Comparison of ENCODE assay signal across 21 cellular contexts in genomic region chr3:98710008-98710672, GRCh38. TPM values are rescaled to one million over a fixed set of nuclear protein-coding genes. Genes with fewer than 3 reads are reported as not detected.
A peak's percentile ranks its signal among the peaks of the same experiment; 100 is the strongest.
DNase-seq lines count a peak whose midpoint lies in the region; ATAC-seq, FAIRE-seq and TF ChIP-seq lines count a peak whose summit lies in the region.
"Had no signal": no experiment of that assay in that cellular context is flagged by ENCODE, and none has a peak within 500 bp of the region (broad histone marks: within the 10 kb centered on the region; RNA-seq: fewer than 3 reads in every experiment).

No MANE protein-coding gene starts in this region.

- H3K4me3 Mint-ChIP-seq in activated CD4-positive, alpha-beta T cell treated with anti-CD3 and anti-CD28 coated beads for 36 hours, result no peak overlapping the region
- H3K4me3 Mint-ChIP-seq: CD8-positive, alpha-beta T cell had no signal

- H4K20me1 ChIP-seq in MM.1S (ENCODE audit: insufficient read depth, low read length), result no peaks in the 10 kb centered on the region

- H3K27me3 Mint-ChIP-seq in activated CD4-positive, alpha-beta T cell treated with anti-CD3 and anti-CD28 coated beads for 36 hours, result peaks cover 3% of the 10 kb centered on the region

- H3K27me3 ChIP-seq in MM.1S (replicated peaks; ENCODE audit: insufficient read depth, low read length) (no peaks in the 10 kb centered on the region), left ventricle myocardium inferior (ENCODE audit: low read depth) (no peaks in the 10 kb centered on the region), parathyroid adenoma (ENCODE audit: control insufficient read depth, insufficient read depth, low read length) (no peaks in the 10 kb centered on the region)

- H3K4me1 ChIP-seq in A549 (no peaks in the 10 kb centered on the region), MM.1S (ENCODE audit: low read length) (peaks cover 12% of the 10 kb centered on the region), left ventricle myocardium inferior (peaks cover 20% of the 10 kb centered on the region), parathyroid adenoma (no peaks in the 10 kb centered on the region)

- H2AFZ ChIP-seq in MM.1S (ENCODE audit: low read length), result no peak overlapping the region
- H2AFZ ChIP-seq in parathyroid adenoma, result peak overlapping the region; percentile 15

- POLR2A ChIA-PET in A549 (lab: Yijun Ruan, JAX), result no interaction called here
- POLR2A ChIA-PET in activated CD4-positive, alpha-beta T cell treated with anti-CD3 and anti-CD28 coated beads for 36 hours (lab: Charles Lee), result no interaction called here

- no peak for ATAC-seq in A549
- no peak for ATAC-seq in activated CD4-positive, alpha-beta T cell treated with anti-CD3 and anti-CD28 coated beads for 36 hours
- ATAC-seq: CD8-positive, alpha-beta T cell had no signal

- TF ChIP-seq RAD21 in A549 (conservative IDR thresholded peaks at IDR 0.05 in 1 of 2, IDR thresholded peaks at IDR 0.05 in 1 of 2), result no peak

- DNase-seq in A549 (ENCODE audit: low read depth in 1 of 2, low spot score in 1 of 2) (no peak), MM.1S (no peak), left ventricle myocardium inferior (no peak), midbrain (lab: John Stamatoyannopoulos, UW) (no peak)
- no peak for DNase-seq in activated CD4-positive, alpha-beta T cell treated with anti-CD3 and anti-CD28 coated beads for 36 hours
- DNase-seq in activated CD4-positive, CD25-positive, alpha-beta regulatory T cell (lab: John Stamatoyannopoulos, UW), result no peak
- DNase-seq: Calu3; CD8-positive, alpha-beta T cell; EL; NCI-H1417 treated with DMSO at 0.1 percent for 48 hours; NCI-H1930; NCI-H226; NCI-H524; NCI-H82; RPMI8226 had no signal

- 54% methylated on average over 4 of the region's 4 CpGs for WGBS in A549 (ENCODE audit: missing lambda C conversion rate)

- no peak for TF ChIP-seq CTCF in A549 (IDR thresholded peaks at IDR 0.05)
- no peak for TF ChIP-seq CTCF in MM.1S (IDR thresholded peaks at IDR 0.05; ENCODE audit: low read length)
- TF ChIP-seq CTCF in left ventricle myocardium inferior (IDR thresholded peaks at IDR 0.05; ENCODE audit: borderline replicate concordance), result no peak
- no peak for TF ChIP-seq CTCF in parathyroid adenoma (IDR thresholded peaks at IDR 0.05)

- H3F3A ChIP-seq in MM.1S (ENCODE audit: insufficient read depth, low read length), result no peaks in the 10 kb centered on the region

- no peak overlapping the region for H3K4me3 ChIP-seq in A549
- H3K4me3 ChIP-seq in MM.1S (ENCODE audit: low read length), result no peak overlapping the region
- H3K4me3 ChIP-seq in left ventricle myocardium inferior, result no peak overlapping the region
- H3K4me3 ChIP-seq in parathyroid adenoma (ENCODE audit: low read depth, low read length), result no peak overlapping the region

- H3K36me3 Mint-ChIP-seq in activated CD4-positive, alpha-beta T cell treated with anti-CD3 and anti-CD28 coated beads for 36 hours (ENCODE audit: low read depth), result no peaks in the 10 kb centered on the region
- H3K36me3 Mint-ChIP-seq: CD8-positive, alpha-beta T cell had no signal

- H3K9ac ChIP-seq in MM.1S (ENCODE audit: low read length) (no peak overlapping the region), parathyroid adenoma (no peak overlapping the region)
- H3K9ac ChIP-seq: KMS-11 had no signal

- CTCF ChIA-PET in A549 (lab: Yijun Ruan, JAX), result no interaction called here
- CTCF ChIA-PET in activated CD4-positive, alpha-beta T cell treated with anti-CD3 and anti-CD28 coated beads for 36 hours (lab: Charles Lee), result interaction anchor here (0.6 kb wide), 1 partner anchor 26 kb away, joined by 5 read pairs; no protein-coding TSS in a partner anchor

- peak; percentile 32 for FAIRE-seq in A549 (lab: Jason Lieb, UNC)
- FAIRE-seq: A204.1, GM18507, H1 had no signal

- H3K79me2 ChIP-seq in MM.1S (ENCODE audit: low read length), result no peaks in the 10 kb centered on the region
- H3K79me2 ChIP-seq in parathyroid adenoma, result no peaks in the 10 kb centered on the region

- no peaks in the 10 kb centered on the region for H3K36me3 ChIP-seq in MM.1S (replicated peaks; ENCODE audit: insufficient read depth, low read length)
- H3K36me3 ChIP-seq in left ventricle myocardium inferior, result no peaks in the 10 kb centered on the region
- H3K36me3 ChIP-seq in parathyroid adenoma (ENCODE audit: control insufficient read depth, insufficient read depth, low read length), result no peaks in the 10 kb centered on the region

- H3K27ac ChIP-seq in A549, result no peak overlapping the region
- H3K27ac ChIP-seq in MM.1S (ENCODE audit: low read length), result no peak overlapping the region
- H3K27ac ChIP-seq in left ventricle myocardium inferior (replicated peaks), result peak overlapping the region; percentile 3
- no peak overlapping the region for H3K27ac ChIP-seq in parathyroid adenoma
- H3K27ac ChIP-seq: KMS-11 had no signal

- intact Hi-C loops in left ventricle myocardium inferior (cut with micrococcal nuclease), result no loop called here
- intact Hi-C loops in activated CD4-positive, alpha-beta T cell treated with anti-CD3 and anti-CD28 coated beads for 36 hours (cut with DNase I, micrococcal nuclease), result no loop called here

- no peaks in the 10 kb centered on the region for H3K9me2 ChIP-seq in MM.1S (replicated peaks; ENCODE audit: insufficient read depth, low read length)

- no peak for TF ChIP-seq EP300 in A549 (IDR thresholded peaks at IDR 0.05)

- no peak for TF ChIP-seq POLR2A in A549 (IDR thresholded peaks at IDR 0.05; ENCODE audit: low read length)

- no peak overlapping the region for H3K4me2 ChIP-seq in A549
- H3K4me2 ChIP-seq in MM.1S (ENCODE audit: low read depth, low read length), result peak overlapping the region; percentile 21; the same call in 1 of the 2 replicates
- no peak overlapping the region for H3K4me2 ChIP-seq in parathyroid adenoma (ENCODE audit: low read length)
- H3K4me2 ChIP-seq: KMS-11 had no signal

- no peaks in the 10 kb centered on the region for H3K9me3 Mint-ChIP-seq in activated CD4-positive, alpha-beta T cell treated with anti-CD3 and anti-CD28 coated beads for 36 hours (ENCODE audit: low read depth)
- H3K9me3 Mint-ChIP-seq: CD8-positive, alpha-beta T cell had no signal

- no peaks in the 10 kb centered on the region for H3K4me1 Mint-ChIP-seq in activated CD4-positive, alpha-beta T cell treated with anti-CD3 and anti-CD28 coated beads for 36 hours

- no peak overlapping the region for H3K27ac Mint-ChIP-seq in activated CD4-positive, alpha-beta T cell treated with anti-CD3 and anti-CD28 coated beads for 36 hours
- H3K27ac Mint-ChIP-seq: CD8-positive, alpha-beta T cell had no signal

- H3K9me3 ChIP-seq in A549, result no peaks in the 10 kb centered on the region
- H3K9me3 ChIP-seq in MM.1S (replicated peaks; ENCODE audit: insufficient read depth, low read length), result no peaks in the 10 kb centered on the region
- H3K9me3 ChIP-seq in left ventricle myocardium inferior (replicated peaks), result no peaks in the 10 kb centered on the region
- no peaks in the 10 kb centered on the region for H3K9me3 ChIP-seq in parathyroid adenoma (ENCODE audit: control insufficient read depth, low read length)

TF ChIP-seq in A549, 52 proteins besides CTCF, POLR2A, EP300 and RAD21:
- TF ChIP-seq USF2 (IDR thresholded peaks at IDR 0.05) (no peak), RFX5 (IDR thresholded peaks at IDR 0.05) (no peak), POLR2AphosphoS2 (conservative IDR thresholded peaks at IDR 0.05; ENCODE audit: low read length) (no peak), FOSB (CRISPR knock-in tag; IDR thresholded peaks at IDR 0.05) (no peak), FOXS1 (CRISPR knock-in tag; IDR thresholded peaks at IDR 0.05) (no peak), HEYL (CRISPR knock-in tag; IDR thresholded peaks at IDR 0.05) (no peak), EHMT2 (IDR thresholded peaks at IDR 0.05; ENCODE audit: low read depth) (no peak), ATOH8 (CRISPR knock-in tag; IDR thresholded peaks at IDR 0.05; ENCODE audit: low read depth) (no peak), RNF2 (IDR thresholded peaks at IDR 0.05; ENCODE audit: borderline replicate concordance, low read depth) (no peak), RCOR1 (IDR thresholded peaks at IDR 0.05; ENCODE audit: low read depth, low read length) (no peak)
TF ChIP-seq in A549: peak in this region for 0.

RNA-seq across cellular contexts. Expression of gene ST3GAL6, which starts 53.0 kb away (rescaled TPM):
- polyA plus RNA-seq in A549 (2011; rRNA removed) (0.89 and 1.1 TPM in 2 replicates), A549 (2017; fragmentation: RNase III; extraction: RNeasy Plus Mini Kit Qiagen cat#74134 plus additional on column Dnase treatment) (0.90 to 1.4 TPM (median 0.94 TPM) in 3 replicates)
- 0.28 and 0.35 TPM in 2 replicates for polyA plus RNA-seq in A549 (2012; cell fraction: cytosol; rRNA removed)
- polyA plus RNA-seq in A549 (2012; cell fraction: nucleus; rRNA removed), result 0.22 and 0.42 TPM in 2 replicates
- polyA minus RNA-seq in A549 (2011; rRNA and poly(A)+ RNA removed), result 1.3 TPM in 1 of 2 replicates, not detected in the other
- total RNA-seq in left ventricle myocardium inferior, result 52.5 TPM
- not detected for total RNA-seq in activated CD4-positive, alpha-beta T cell treated with anti-CD3 and anti-CD28 coated beads for 36 hours
- total RNA-seq: CD8-positive, alpha-beta T cell had no signal
- polyA plus RNA-seq: BJ had no signal

Comparison
In these comparisons a context has a peak if more than half of its experiments do, and no peak if none do; other contexts are left out.
1. RNA of gene ST3GAL6, which starts 53.0 kb away (total RNA-seq): 52.5 TPM in left ventricle myocardium inferior (single experiment); not detected in activated CD4-positive, alpha-beta T cell treated with anti-CD3 and anti-CD28 coated beads for 36 hours; every median in the first group is over 10 times any median in the second.